Comparison of ENCODE assay signal across 8 cellular contexts in genomic region chr17:181213-182163, GRCh38. TPM values are rescaled to one million over a fixed set of nuclear protein-coding genes. Genes with fewer than 3 reads are reported as not detected.
DNase-seq lines count a peak whose midpoint lies in the region; ATAC-seq and TF ChIP-seq lines count a peak whose summit lies in the region.

DOC2B (minus strand) TSS chr17:181650; CDS start chr17:181479, 171 bp downstream.

- H3K4me1 Mint-ChIP-seq in activated CD4-positive, alpha-beta memory T cell treated with anti-CD3 and anti-CD28 coated beads for 36 hours (ENCODE audit: low read depth), result peaks cover 6% of the 10 kb centered on the region
- peaks cover 15% of the 10 kb centered on the region for H3K4me1 Mint-ChIP-seq in neural progenitor cell

- no peaks in the 10 kb centered on the region for H3K9me3 ChIP-seq in neural progenitor cell (ENCODE audit: low read depth)

- H4K20me1 ChIP-seq in neural progenitor cell (ENCODE audit: low read depth), result peaks cover 13% of the 10 kb centered on the region

- H3K4me2 ChIP-seq in neural progenitor cell, result peak within 1 kb of the TSS; percentile 89

- H3K27ac Mint-ChIP-seq in activated CD4-positive, alpha-beta memory T cell treated with anti-CD3 and anti-CD28 coated beads for 36 hours, result no peak within 1 kb of the TSS
- H3K27ac Mint-ChIP-seq in neural progenitor cell, result peak within 1 kb of the TSS; percentile 81

- in situ Hi-C loops in KBM-7 (cut with MboI; ENCODE audit: low pct_unique_long_range_greater_than_20kb, low sequenced_read_pairs), result no loop called here

- H3K27me3 Mint-ChIP-seq in activated CD4-positive, alpha-beta memory T cell treated with anti-CD3 and anti-CD28 coated beads for 36 hours, result peaks cover 37% of the 10 kb centered on the region
- H3K27me3 Mint-ChIP-seq in neural progenitor cell (ENCODE audit: insufficient read depth, low read depth), result peaks cover 54% of the 10 kb centered on the region

- ATAC-seq in HG03280 (IDR thresholded peaks at IDR 0.05; ENCODE audit: unreplicated experiment), result no peak
- ATAC-seq in GM21423 (IDR thresholded peaks at IDR 0.05; ENCODE audit: unreplicated experiment), result no peak

- no peaks in the 10 kb centered on the region for H3K36me3 ChIP-seq in neural progenitor cell

- TF ChIP-seq CTCF in neural progenitor cell (IDR thresholded peaks at IDR 0.05), result no peak
- TF ChIP-seq CTCF in GM10248 (IDR thresholded peaks at IDR 0.05; ENCODE audit: control extremely low read depth, extremely low read depth, low read depth, missing control alignments), result no peak

- CTCF ChIA-PET in activated CD4-positive, alpha-beta memory T cell treated with anti-CD3 and anti-CD28 coated beads for 36 hours (lab: Charles Lee), result no interaction called here
- CTCF ChIA-PET in GM10248 (lab: Yijun Ruan, JAX), result no interaction called here

- DNase-seq in HK-2 (ENCODE audit: unreplicated experiment) (peak; percentile 21), glomerular endothelial cell (ENCODE audit: extremely low read depth, low read depth, low spot score) (no peak), neural progenitor cell (ENCODE audit: low spot score) (peak; percentile 83), GM10248 (ENCODE audit: extremely low spot score) (no peak), KBM-7 (no peak)
- DNase-seq in activated CD4-positive, alpha-beta memory T cell treated with anti-CD3 and anti-CD28 coated beads for 36 hours, result peak; percentile 26

- no peaks in the 10 kb centered on the region for H3K79me2 ChIP-seq in neural progenitor cell (ENCODE audit: low read depth)

- H3K4me3 ChIP-seq in neural progenitor cell, result peak within 1 kb of the TSS; percentile 52

- no peak within 1 kb of the TSS for H3K9ac ChIP-seq in neural progenitor cell

- POLR2A ChIA-PET in activated CD4-positive, alpha-beta memory T cell treated with anti-CD3 and anti-CD28 coated beads for 36 hours (lab: Charles Lee), result no interaction called here
- POLR2A ChIA-PET in GM10248 (lab: Yijun Ruan, JAX), result no interaction called here

- peaks cover 25% of the 10 kb centered on the region for H3K4me1 ChIP-seq in neural progenitor cell

- H3F3A ChIP-seq in neural progenitor cell (ENCODE audit: low read depth), result peaks cover 12% of the 10 kb centered on the region

- H3K36me3 Mint-ChIP-seq in activated CD4-positive, alpha-beta memory T cell treated with anti-CD3 and anti-CD28 coated beads for 36 hours, result no peaks in the 10 kb centered on the region
- H3K36me3 Mint-ChIP-seq in neural progenitor cell, result peaks cover 2% of the 10 kb centered on the region

- peaks cover 88% of the 10 kb centered on the region for H3K27me3 ChIP-seq in neural progenitor cell

- intact Hi-C loops in activated CD4-positive, alpha-beta memory T cell treated with anti-CD3 and anti-CD28 coated beads for 36 hours (cut with micrococcal nuclease), result no loop called here

- H3K27ac ChIP-seq in neural progenitor cell, result no peak within 1 kb of the TSS

- peak within 1 kb of the TSS; percentile 77 for H2AFZ ChIP-seq in neural progenitor cell (replicated peaks)

- peak within 1 kb of the TSS; percentile 23 for H3K4me3 Mint-ChIP-seq in activated CD4-positive, alpha-beta memory T cell treated with anti-CD3 and anti-CD28 coated beads for 36 hours
- H3K4me3 Mint-ChIP-seq in neural progenitor cell, result peak within 1 kb of the TSS; percentile 83

- no peaks in the 10 kb centered on the region for H3K9me3 Mint-ChIP-seq in activated CD4-positive, alpha-beta memory T cell treated with anti-CD3 and anti-CD28 coated beads for 36 hours
- peaks cover 4% of the 10 kb centered on the region for H3K9me3 Mint-ChIP-seq in neural progenitor cell

RNA-seq across cellular contexts. Expression of gene DOC2B, which starts in this region (rescaled TPM):
- under 1 TPM; 0.02 to 0.12 TPM for total RNA-seq in activated CD4-positive, alpha-beta memory T cell treated with anti-CD3 and anti-CD28 coated beads for 36 hours
- total RNA-seq in glomerular endothelial cell, result 9.5 and 19.4 TPM in 2 replicates
- total RNA-seq in neural progenitor cell (ENCODE audit: low replicate concordance), result 0.31 and 0.34 TPM in 2 replicates

Comparison
In these comparisons a context has a peak if more than half of its experiments do, and no peak if none do; other contexts are left out.
1. Peak in DNase-seq in activated CD4-positive, alpha-beta memory T cell treated with anti-CD3 and anti-CD28 coated beads for 36 hours; RNA of the gene not detected or under 1 TPM.
2. Peak in DNase-seq, H3K4me3 ChIP-seq and H3K4me2 ChIP-seq in neural progenitor cell; RNA of the gene not detected or under 1 TPM.